ENCODE assay signal across 20 cellular contexts in genomic region chr1:66552287-66552686, GRCh38. TPM values are rescaled to one million over a fixed set of nuclear protein-coding genes. Genes with fewer than 3 reads are reported as not detected.
"Had no signal": no experiment of that assay in that cellular context is flagged by ENCODE, and none has a peak within 500 bp of the region (broad histone marks: within the 10 kb centered on the region; RNA-seq: fewer than 3 reads in every experiment).

No MANE protein-coding gene starts in this region.

- H3K4me1 Mint-ChIP-seq: activated naive CD8-positive, alpha-beta T cell treated with anti-CD3 and anti-CD28 coated beads for 36 hours had no signal

- DNase-seq: activated CD4-positive, alpha-beta memory T cell treated with anti-CD3 and anti-CD28 coated beads for 36 hours; activated CD4-positive, alpha-beta T cell treated with anti-CD3 and anti-CD28 coated beads for 48 hours; activated naive CD4-positive, alpha-beta T cell treated with Interleukin-2 at 50 U/mL for 16 hours; activated naive CD8-positive, alpha-beta T cell treated with anti-CD3 and anti-CD28 coated beads for 36 hours; activated T-cell treated with anti-CD3 and anti-CD28 coated beads, Interleukin-2, amount 50 U/mL, for 48 hours; central memory CD4-positive, alpha-beta T cell; dermis blood vessel endothelial cell; effector CD8-positive, alpha-beta T cell; erythroblast; foreskin fibroblast; immature natural killer cell; kidney glomerular epithelial cell; stimulated activated CD4-positive, alpha-beta T cell treated with anti-CD3 and anti-CD28 coated beads, Interleukin-4, amount 100 ng/mL, for 4 hours; tibial artery had no signal

- H3K36me3 ChIP-seq: left ventricle myocardium inferior, neutrophil, pancreas had no signal

- H3K36me3 Mint-ChIP-seq: activated CD4-positive, alpha-beta memory T cell treated with anti-CD3 and anti-CD28 coated beads for 36 hours; activated naive CD8-positive, alpha-beta T cell treated with anti-CD3 and anti-CD28 coated beads for 36 hours; immature natural killer cell had no signal

- H3K27ac Mint-ChIP-seq: activated CD4-positive, alpha-beta memory T cell treated with anti-CD3 and anti-CD28 coated beads for 36 hours; activated naive CD8-positive, alpha-beta T cell treated with anti-CD3 and anti-CD28 coated beads for 36 hours; immature natural killer cell; stimulated activated naive CD8-positive, alpha-beta T cell treated with anti-CD3 and anti-CD28 coated beads, Interleukin-15, Interleukin-2, amounts not matched to agents 100 ng/mL and 50 ng/mL, for 24 hours had no signal

- H3K4me3 ChIP-seq: left ventricle myocardium inferior, pancreas, tibial artery had no signal

- H3K4me3 Mint-ChIP-seq: activated CD4-positive, alpha-beta memory T cell treated with anti-CD3 and anti-CD28 coated beads for 36 hours; activated naive CD8-positive, alpha-beta T cell treated with anti-CD3 and anti-CD28 coated beads for 36 hours; immature natural killer cell; stimulated activated naive CD8-positive, alpha-beta T cell treated with anti-CD3 and anti-CD28 coated beads, Interleukin-15, Interleukin-2, amounts not matched to agents 100 ng/mL and 50 ng/mL, for 24 hours had no signal

- ATAC-seq: pancreas, right cardiac atrium had no signal

- H3K9me3 ChIP-seq: left ventricle myocardium inferior, neutrophil, pancreas, tibial artery had no signal

- H3K4me1 ChIP-seq: pancreas had no signal

- H3K27ac ChIP-seq: left ventricle myocardium inferior, neutrophil, pancreas had no signal

- H3K9me3 Mint-ChIP-seq: activated CD4-positive, alpha-beta memory T cell treated with anti-CD3 and anti-CD28 coated beads for 36 hours; activated naive CD8-positive, alpha-beta T cell treated with anti-CD3 and anti-CD28 coated beads for 36 hours; nephron; stimulated activated naive CD8-positive, alpha-beta T cell treated with anti-CD3 and anti-CD28 coated beads, Interleukin-15, Interleukin-2, amounts not matched to agents 100 ng/mL and 50 ng/mL, for 24 hours had no signal

RNA-seq across cellular contexts. Expression of gene SGIP1, which starts 18.3 kb away (rescaled TPM):
- total RNA-seq: activated naive CD8-positive, alpha-beta T cell treated with anti-CD3 and anti-CD28 coated beads for 36 hours had no signal
